In the genomic region with DNA sequence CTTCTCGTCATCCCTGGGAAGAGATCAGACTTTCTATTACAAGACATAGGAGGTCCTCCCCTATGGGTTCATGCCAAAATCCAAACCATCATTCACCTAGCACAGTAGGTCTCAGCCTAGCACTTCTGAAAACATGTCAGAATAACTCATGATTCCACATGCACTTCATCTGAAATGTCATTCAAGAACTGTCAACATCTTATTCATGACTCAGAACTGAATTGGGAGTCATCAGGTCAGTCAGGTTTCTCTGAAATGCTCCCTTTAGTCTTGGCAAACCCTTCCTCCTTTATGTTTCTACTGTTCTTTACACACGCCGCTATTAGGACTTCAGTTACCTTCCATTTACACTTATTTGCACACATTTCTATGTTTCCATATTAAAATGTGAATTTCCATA, we compare ENCODE assay signal across 11 cellular contexts.
DNase-seq lines count a peak whose midpoint lies in the region; ATAC-seq, FAIRE-seq and TF ChIP-seq lines count a peak whose summit lies in the region.
"Had no signal": no experiment of that assay in that cellular context is flagged by ENCODE, and none has a peak within 500 bp of the region (broad histone marks: within the 10 kb centered on the region; RNA-seq: fewer than 3 reads in every experiment).

No MANE protein-coding gene starts in this region.

- no peak for FAIRE-seq in D721Med (lab: Jason Lieb, UNC)
- FAIRE-seq: islet of Langerhans had no signal

- POLR2A ChIA-PET in activated CD8-positive, alpha-beta T cell treated with anti-CD3 and anti-CD28 coated beads, Interleukin-2, amount 10 ng/mL, durations not matched to agents 7 days and 5 days (lab: Charles Lee): no interaction called here

- peak; percentile 41 for ATAC-seq in HG03060 (IDR thresholded peaks at IDR 0.05; ENCODE audit: low read depth, unreplicated experiment)
- peak; percentile 51 for ATAC-seq in activated CD8-positive, alpha-beta T cell treated with anti-CD3 and anti-CD28 coated beads, Interleukin-2, amount 10 ng/mL, durations not matched to agents 7 days and 5 days
- ATAC-seq in left lobe of liver: no peak

- TF ChIP-seq CTCF in D721Med (IDR thresholded peaks at IDR 0.05; ENCODE audit: insufficient read depth, missing control alignments): no peak

- H3K4me1 Mint-ChIP-seq in activated CD8-positive, alpha-beta T cell treated with anti-CD3 and anti-CD28 coated beads, Interleukin-2, amount 10 ng/mL, durations not matched to agents 7 days and 5 days (ENCODE audit: low read depth): peaks cover 53% of the 10 kb centered on the region

- H3K27ac Mint-ChIP-seq in activated CD8-positive, alpha-beta T cell treated with anti-CD3 and anti-CD28 coated beads, Interleukin-2, amount 10 ng/mL, durations not matched to agents 7 days and 5 days: peak overlapping the region; percentile 60

- peak; percentile 45 for DNase-seq in COLO829 (ENCODE audit: low spot score)
- no peak for DNase-seq in activated CD8-positive, alpha-beta T cell treated with anti-CD3 and anti-CD28 coated beads, Interleukin-2, amount 10 ng/mL, durations not matched to agents 7 days and 5 days
- DNase-seq in iris pigment epithelial cell (ENCODE audit: low read depth): peak; percentile 80
- DNase-seq in left lobe of liver (ENCODE audit: low spot score): no peak
- DNase-seq in D721Med (ENCODE audit: insufficient read length, low spot score): no peak
- no peak for DNase-seq in effector CD4-positive, alpha-beta T cell
- DNase-seq: NCI-H2081; ovary; stimulated activated CD4-positive, alpha-beta T cell treated with anti-CD3 and anti-CD28 coated beads, Interleukin-4, amount 100 ng/mL, for 1 hour had no signal

- CTCF ChIA-PET in activated CD8-positive, alpha-beta T cell treated with anti-CD3 and anti-CD28 coated beads, Interleukin-2, amount 10 ng/mL, durations not matched to agents 7 days and 5 days (lab: Charles Lee): no interaction called here

- no peak overlapping the region for H3K4me3 Mint-ChIP-seq in activated CD8-positive, alpha-beta T cell treated with anti-CD3 and anti-CD28 coated beads, Interleukin-2, amount 10 ng/mL, durations not matched to agents 7 days and 5 days

- no peaks in the 10 kb centered on the region for H3K27me3 Mint-ChIP-seq in activated CD8-positive, alpha-beta T cell treated with anti-CD3 and anti-CD28 coated beads, Interleukin-2, amount 10 ng/mL, durations not matched to agents 7 days and 5 days (ENCODE audit: low read depth)

- peaks cover 63% of the 10 kb centered on the region for H3K36me3 Mint-ChIP-seq in activated CD8-positive, alpha-beta T cell treated with anti-CD3 and anti-CD28 coated beads, Interleukin-2, amount 10 ng/mL, durations not matched to agents 7 days and 5 days (ENCODE audit: low read depth)

- peaks cover 27% of the 10 kb centered on the region for H3K9me3 Mint-ChIP-seq in activated CD8-positive, alpha-beta T cell treated with anti-CD3 and anti-CD28 coated beads, Interleukin-2, amount 10 ng/mL, durations not matched to agents 7 days and 5 days (ENCODE audit: insufficient read depth)

Comparison
In these comparisons a context has a peak if more than half of its experiments do, and no peak if none do; other contexts are left out.
1. DNase-seq: peak in COLO829 (single experiment) and iris pigment epithelial cell (single experiment); none in activated CD8-positive, alpha-beta T cell treated with anti-CD3 and anti-CD28 coated beads, Interleukin-2, amount 10 ng/mL, durations not matched to agents 7 days and 5 days (single experiment), left lobe of liver (single experiment), D721Med (single experiment) and effector CD4-positive, alpha-beta T cell (single experiment).